ENCODE assay signal across 8 cellular contexts in genomic region chr1:19715334-19716203, GRCh38. TPM values are rescaled to one million over a fixed set of nuclear protein-coding genes. Genes with fewer than 3 reads are reported as not detected.
DNase-seq lines count a peak whose midpoint lies in the region; ATAC-seq, FAIRE-seq and TF ChIP-seq lines count a peak whose summit lies in the region.

No MANE protein-coding gene starts in this region.

- no peak overlapping the region for H3K4me3 Mint-ChIP-seq in activated T-cell treated with anti-CD3 and anti-CD28 coated beads, Interleukin-2, amount 50 U/mL, for 72 hours

- CTCF ChIA-PET in A549 (lab: Yijun Ruan, JAX) = interaction anchor here (0.5 to 3.9 kb wide), 26 partner anchors 8 to 799 kb away, joined by 3 to 37 read pairs (median 3); partner anchors contain the start of gene OTUD3

- H3K9me3 Mint-ChIP-seq in activated T-cell treated with anti-CD3 and anti-CD28 coated beads, Interleukin-2, amount 50 U/mL, for 72 hours = no peaks in the 10 kb centered on the region

- H3K4me3 ChIP-seq in A549 = no peak overlapping the region
- H3K4me3 ChIP-seq in MG63 = no peak overlapping the region
- H3K4me3 ChIP-seq in fibroblast of pulmonary artery (replicated peaks; ENCODE audit: low read depth, low read length) = no peak overlapping the region
- no peak overlapping the region for H3K4me3 ChIP-seq in neutrophil (ENCODE audit: low read depth in 1 of 2, low read length in 1 of 2)

- peak overlapping the region; percentile 47; the same call in 2 of the 3 replicates for H3K4me2 ChIP-seq in A549

- no peaks in the 10 kb centered on the region for H3K27me3 Mint-ChIP-seq in activated T-cell treated with anti-CD3 and anti-CD28 coated beads, Interleukin-2, amount 50 U/mL, for 72 hours (ENCODE audit: low read depth)

- TF ChIP-seq EP300 in A549 (IDR thresholded peaks at IDR 0.05) = no peak

- DNase-seq in A549 (ENCODE audit: low read depth in 1 of 2, low spot score in 1 of 2) = peak; percentile 86 to 93
- peak; percentile 91 for DNase-seq in MG63
- DNase-seq in RPMI8226 = peak; percentile 93
- peak; percentile 88 to 90 for DNase-seq in activated T-cell treated with anti-CD3 and anti-CD28 coated beads, Interleukin-2, amount 50 U/mL, for 72 hours
- DNase-seq in fibroblast of pulmonary artery (ENCODE audit: low read depth) = peak; percentile 97
- peak in 45 of 49 donors; percentile 3 to 73 (median 53) for DNase-seq in substantia nigra (lab: John Stamatoyannopoulos, UW)

- no peaks in the 10 kb centered on the region for H3K36me3 ChIP-seq in MG63
- H3K36me3 ChIP-seq in neutrophil = no peaks in the 10 kb centered on the region

- H3K36me3 Mint-ChIP-seq in activated T-cell treated with anti-CD3 and anti-CD28 coated beads, Interleukin-2, amount 50 U/mL, for 72 hours (ENCODE audit: insufficient read depth in 2 of 2) = peaks cover under 1 to 4% of the 10 kb centered on the region in 2 donors

- TF ChIP-seq POLR2A in A549 (IDR thresholded peaks at IDR 0.05; ENCODE audit: low read length) = no peak

- H3K27me3 ChIP-seq in MG63 (no peaks in the 10 kb centered on the region), neutrophil (no peaks in the 10 kb centered on the region)

- FAIRE-seq in A549 (lab: Jason Lieb, UNC) = no peak

- peak; percentile 45; a peak in 4 of 5 replicates for TF ChIP-seq RAD21 in A549 (conservative IDR thresholded peaks at IDR 0.05 in 1 of 2, IDR thresholded peaks at IDR 0.05 in 1 of 2)

- H3K27ac Mint-ChIP-seq in activated T-cell treated with anti-CD3 and anti-CD28 coated beads, Interleukin-2, amount 50 U/mL, for 72 hours = no peak overlapping the region

- ATAC-seq in A549 (peak; percentile 99 to 100), GM18907 (IDR thresholded peaks at IDR 0.05; ENCODE audit: unreplicated experiment) (peak; percentile 61)
- peak; percentile 46 to 61 for ATAC-seq in activated T-cell treated with anti-CD3 and anti-CD28 coated beads, Interleukin-2, amount 50 U/mL, for 72 hours (replicated peaks in 1 of 2)

- peak; percentile 66 for TF ChIP-seq CTCF in A549 (IDR thresholded peaks at IDR 0.05)
- peak; percentile 97 for TF ChIP-seq CTCF in fibroblast of pulmonary artery (IDR thresholded peaks at IDR 0.05; ENCODE audit: low read length, missing control alignments)
- peak; percentile 52 for TF ChIP-seq CTCF in neutrophil (IDR thresholded peaks at IDR 0.05)

- H3K4me1 ChIP-seq in A549 (no peaks in the 10 kb centered on the region), neutrophil (ENCODE audit: control insufficient read depth in 1 of 2, insufficient read depth in 1 of 2, low read depth in 1 of 2, low read length in 1 of 2) (no peaks in the 10 kb centered on the region)

- 31% methylated on average over 11 of the region's 12 CpGs for WGBS in A549 (ENCODE audit: missing lambda C conversion rate)

- H3K4me1 Mint-ChIP-seq in activated T-cell treated with anti-CD3 and anti-CD28 coated beads, Interleukin-2, amount 50 U/mL, for 72 hours (ENCODE audit: low read depth) = peaks cover 36% of the 10 kb centered on the region

- H3K9me3 ChIP-seq in A549 (no peaks in the 10 kb centered on the region), MG63 (no peaks in the 10 kb centered on the region), neutrophil (no peaks in the 10 kb centered on the region)

- H3K27ac ChIP-seq in A549 (no peak overlapping the region), neutrophil (no peak overlapping the region), substantia nigra (ENCODE audit: low read depth, low read length, poor library complexity, severe bottlenecking) (no peak overlapping the region)

- POLR2A ChIA-PET in A549 (lab: Yijun Ruan, JAX) = interaction anchor here (1.2 kb wide), 1 partner anchor 12 kb away, joined by 3 read pairs; no protein-coding TSS in a partner anchor

TF ChIP-seq in A549, 52 proteins besides CTCF, POLR2A, EP300 and RAD21:
- no peak for TF ChIP-seq POLR2AphosphoS2 (conservative IDR thresholded peaks at IDR 0.05; ENCODE audit: low read length)
- TF ChIP-seq HEYL (CRISPR knock-in tag; IDR thresholded peaks at IDR 0.05) = no peak
- no peak for TF ChIP-seq RCOR1 (IDR thresholded peaks at IDR 0.05; ENCODE audit: low read depth, low read length)
- no peak for TF ChIP-seq HOXA7 (CRISPR knock-in tag; IDR thresholded peaks at IDR 0.05)
- TF ChIP-seq MAZ (IDR thresholded peaks at IDR 0.05; ENCODE audit: borderline replicate concordance, low read depth, low read length) = no peak
- TF ChIP-seq SMC3 (IDR thresholded peaks at IDR 0.05) = peak; percentile 41; the same call in 2 of the 3 replicates
- TF ChIP-seq HDAC2 (IDR thresholded peaks at IDR 0.05) = no peak
- TF ChIP-seq SREBF2 (IDR thresholded peaks at IDR 0.05) = no peak
- 0 out of 2 replicates have a peak, but pooled peaks have one; percentile 32 for TF ChIP-seq MAX (IDR thresholded peaks at IDR 0.05)
- TF ChIP-seq BCL3 (IDR thresholded peaks at IDR 0.05) = no peak

RNA-seq across cellular contexts. Expression of gene HTR6, which starts 50.9 kb away (rescaled TPM):
- polyA plus RNA-seq in A549 (2011; rRNA removed) (0.04 TPM in 1 of 2 replicates, not detected in the other), A549 (2017; fragmentation: RNase III; extraction: RNeasy Plus Mini Kit Qiagen cat#74134 plus additional on column Dnase treatment) (0.13 to 0.30 TPM (median 0.21 TPM) in 3 replicates)
- 0.09 TPM in 2 replicates for polyA plus RNA-seq in A549 (2012; cell fraction: cytosol; rRNA removed)
- 0.05 and 0.25 TPM in 2 replicates for polyA plus RNA-seq in A549 (2012; cell fraction: nucleus; rRNA removed)
- polyA minus RNA-seq in A549 (2011; rRNA and poly(A)+ RNA removed) = not detected in 2 replicates
- total RNA-seq in MG63 (2014; rRNA removed; shearing (Covaris generic); ENCODE audit: low replicate concordance) = not detected in 2 replicates
- total RNA-seq in activated T-cell treated with anti-CD3 and anti-CD28 coated beads, Interleukin-2, amount 50 U/mL, for 72 hours = under 1 TPM; 0.32 to 0.55 TPM
